ENCODE assay signal across 8 cellular contexts in genomic region chr13:76903544-76904162, GRCh38. TPM values are rescaled to one million over a fixed set of nuclear protein-coding genes. Genes with fewer than 3 reads are reported as not detected.
DNase-seq lines count a peak whose midpoint lies in the region; ATAC-seq and TF ChIP-seq lines count a peak whose summit lies in the region.

No MANE protein-coding gene starts in this region.

- H3K9me3 ChIP-seq in CD4-positive, alpha-beta memory T cell (ENCODE audit: control insufficient read depth in 1 of 2, low read length in 2 of 2), result no peaks in the 10 kb centered on the region

- no peaks in the 10 kb centered on the region for H3K36me3 ChIP-seq in CD4-positive, alpha-beta memory T cell (ENCODE audit: insufficient read depth, low read length)

- H3K27ac Mint-ChIP-seq in CD4-positive, alpha-beta memory T cell, result no peak overlapping the region
- H3K27ac Mint-ChIP-seq in memory B cell, result no peak overlapping the region

- peaks cover 0 to 5% of the 10 kb centered on the region in 2 donors for H3K36me3 Mint-ChIP-seq in CD4-positive, alpha-beta memory T cell
- H3K36me3 Mint-ChIP-seq in memory B cell, result peaks cover 5% of the 10 kb centered on the region

- H3K27me3 Mint-ChIP-seq in CD4-positive, alpha-beta memory T cell, result peaks cover 10 to 12% of the 10 kb centered on the region in 2 donors
- H3K27me3 Mint-ChIP-seq in memory B cell, result peaks cover 11% of the 10 kb centered on the region

- POLR2A ChIA-PET in CD4-positive, alpha-beta memory T cell (lab: Charles Lee; ENCODE audit: partially characterized antibody), result interaction anchor here (0.8 kb wide), 1 partner anchor 88 kb away, joined by 4 read pairs; the partner anchor contains the start of gene CLN5

- CTCF ChIA-PET in CD4-positive, alpha-beta memory T cell (lab: Charles Lee; ENCODE audit: partially characterized antibody), result interaction anchor here (0.6 to 3.8 kb wide), 25 partner anchors 9 to 1207 kb away, joined by 3 to 127 read pairs (median 5); partner anchors contain the start of gene KCTD12

- no peak overlapping the region for H3K4me3 Mint-ChIP-seq in CD4-positive, alpha-beta memory T cell
- H3K4me3 Mint-ChIP-seq in memory B cell, result no peak overlapping the region

- H3K27me3 ChIP-seq in CD4-positive, alpha-beta memory T cell (ENCODE audit: insufficient read depth, low read length), result no peaks in the 10 kb centered on the region
- peaks cover 0 to 4% (median 0%) of the 10 kb centered on the region in 45 donors for H3K27me3 ChIP-seq in dorsolateral prefrontal cortex

- H3K9me3 Mint-ChIP-seq in CD4-positive, alpha-beta memory T cell, result peaks cover 0 to 12% (median 10%) of the 10 kb centered on the region in 8 donors
- peaks cover 8% of the 10 kb centered on the region for H3K9me3 Mint-ChIP-seq in memory B cell

- no peak overlapping the region for H3K4me3 ChIP-seq in CD4-positive, alpha-beta memory T cell (ENCODE audit: low read length in 2 of 2)
- H3K4me3 ChIP-seq in dorsolateral prefrontal cortex, result no peak overlapping the region

- peak; percentile 90 to 100 (median 97) for TF ChIP-seq CTCF in dorsolateral prefrontal cortex (IDR thresholded peaks at IDR 0.05 in 54 of 56, conservative IDR thresholded peaks at IDR 0.05 in 2 of 56; ENCODE audit: low read depth in 1 of 56, partially characterized antibody in 56 of 56)

- ATAC-seq in GM19395 (IDR thresholded peaks at IDR 0.05; ENCODE audit: unreplicated experiment) (peak; percentile 98), HG03439 (IDR thresholded peaks at IDR 0.05; ENCODE audit: unreplicated experiment) (peak; percentile 90), memory B cell (ENCODE audit: low read depth) (peak; percentile 88)

- peak; percentile 60 to 68 (median 64) for DNase-seq in CD4-positive, alpha-beta memory T cell
- DNase-seq in NCI-H748 treated with DMSO at 0.1 percent for 48 hours (lab: John Stamatoyannopoulos, UW) (peak; percentile 65), dorsolateral prefrontal cortex (peak in 7 of 10 donors; percentile 52 to 77 (median 59)), memory B cell (ENCODE audit: low spot score in 2 of 2) (peak; percentile 43 to 52)
- peak; percentile 19 to 64 for DNase-seq in activated CD4-positive, alpha-beta T cell treated with anti-CD3 and anti-CD28 coated beads, Interleukin-2, amount 50 U/mL, for 24 hours (ENCODE audit: low read depth in 1 of 2, low spot score in 1 of 2)
- DNase-seq in stimulated activated CD8-positive, alpha-beta memory T cell treated with anti-CD3 and anti-CD28 coated beads, Interleukin-4, amount 100 ng/mL, for 48 hours, result peak; percentile 77

- no peaks in the 10 kb centered on the region for H3K4me1 ChIP-seq in CD4-positive, alpha-beta memory T cell (ENCODE audit: insufficient read depth, low read length)

- H3K27ac ChIP-seq in CD4-positive, alpha-beta memory T cell (ENCODE audit: low read depth, low read length), result no peak overlapping the region
- H3K27ac ChIP-seq in dorsolateral prefrontal cortex, result no peak overlapping the region

- intact Hi-C loops in CD4-positive, alpha-beta memory T cell (cut with micrococcal nuclease), result loop anchor here (1.0 kb wide), 5 partner anchors 81 to 1033 kb away; no protein-coding TSS in a partner anchor
- intact Hi-C loops in dorsolateral prefrontal cortex (cut with DNase I), result loop anchor here (5.0 kb wide), 3 partner anchors 431 to 1031 kb away; no protein-coding TSS in a partner anchor

- no peaks in the 10 kb centered on the region for H3K4me1 Mint-ChIP-seq in CD4-positive, alpha-beta memory T cell
- no peaks in the 10 kb centered on the region for H3K4me1 Mint-ChIP-seq in memory B cell

RNA-seq across cellular contexts. Expression of gene KCTD12, which starts 17.4 kb away (rescaled TPM):
- total RNA-seq in CD4-positive, alpha-beta memory T cell, result 1 to 10 TPM; 9.3 to 9.6 TPM
- polyA plus RNA-seq in CD4-positive, alpha-beta memory T cell, result under 1 TPM; 0.15 to 0.56 TPM
- total RNA-seq in dorsolateral prefrontal cortex, result 10 to 100 TPM; 17.8 to 89.0 (median 40.6) TPM

RNA-seq across cellular contexts. Expression of gene ACOD1, which starts 44.7 kb away (rescaled TPM):
- total RNA-seq in CD4-positive, alpha-beta memory T cell, result not detected
- polyA plus RNA-seq in CD4-positive, alpha-beta memory T cell, result not detected
- total RNA-seq in dorsolateral prefrontal cortex, result not detected
